In genomic region chr1:247409869-247410544, GRCh38 we compare ENCODE assay signal across 1 cellular context.
TF ChIP-seq lines count a peak whose summit lies in the region.

No MANE protein-coding gene starts in this region.

TF ChIP-seq in GM23338, 12 proteins besides CTCF, POLR2A, EP300 and RAD21 (continued from another document):
- no peak for TF ChIP-seq ZNF462 (CRISPR knock-in tag; IDR thresholded peaks at IDR 0.05)
- no peak for TF ChIP-seq ZNF114 (CRISPR knock-in tag; IDR thresholded peaks at IDR 0.05)
- no peak for TF ChIP-seq NANOG (IDR thresholded peaks at IDR 0.05; ENCODE audit: borderline replicate concordance)
- no peak for TF ChIP-seq EZH2 (IDR thresholded peaks at IDR 0.05; ENCODE audit: low read depth, unreplicated experiment)
- TF ChIP-seq JUNB (IDR thresholded peaks at IDR 0.05; ENCODE audit: unreplicated experiment), result no peak
- TF ChIP-seq CREB1 (CRISPR knock-in tag; IDR thresholded peaks at IDR 0.05; ENCODE audit: low read depth), result no peak
- TF ChIP-seq EZH2phosphoT487 (IDR thresholded peaks at IDR 0.05; ENCODE audit: unreplicated experiment), result no peak
